1 cellular context compared by ENCODE assay signal in the genomic region with DNA sequence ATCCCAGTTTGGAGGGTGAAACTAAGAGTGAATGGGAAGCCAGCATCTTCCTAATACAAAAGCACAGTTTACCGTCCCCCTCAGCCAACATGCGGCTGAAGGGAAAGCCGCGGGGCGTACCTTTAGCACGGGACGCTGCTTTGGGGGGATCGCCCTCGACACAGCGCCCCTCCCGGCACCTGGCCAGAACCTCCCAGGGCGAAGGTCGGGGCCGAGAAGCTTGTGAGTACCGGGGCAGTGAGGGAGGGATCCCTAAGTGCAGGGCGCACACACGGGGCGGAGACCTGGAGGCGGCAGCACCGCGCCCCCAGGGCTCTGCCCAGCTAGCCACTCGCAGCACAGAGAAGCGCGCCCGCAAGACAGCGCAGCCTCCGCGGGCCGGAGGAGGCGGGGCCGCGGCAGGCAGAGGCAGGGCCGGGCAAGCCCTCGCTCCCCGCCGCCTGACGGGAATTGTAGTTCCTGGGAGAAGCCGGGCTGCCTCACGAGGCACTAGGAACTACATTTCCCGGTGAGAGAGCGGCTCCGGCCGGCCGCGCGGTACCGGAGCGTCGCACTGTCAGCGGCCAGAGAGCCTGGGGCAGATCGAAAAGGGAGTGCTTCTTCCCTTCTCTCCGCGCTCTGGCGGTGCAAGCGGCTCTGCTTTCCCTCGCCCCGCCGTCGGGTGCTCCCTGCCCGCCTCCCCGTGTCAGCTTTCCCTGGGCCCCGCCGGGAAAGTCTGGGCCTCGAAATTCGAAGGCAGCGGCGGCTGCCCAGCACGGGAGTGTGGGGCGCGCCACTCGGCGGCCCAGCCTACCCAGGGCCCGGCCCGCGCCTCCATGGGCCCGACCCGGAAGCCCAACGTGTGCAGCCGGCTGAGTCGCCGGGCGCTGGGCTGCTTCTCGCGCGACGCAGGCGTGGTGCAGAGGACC.
A peak's percentile ranks its signal among the peaks of the same experiment; 100 is the strongest.
TF ChIP-seq lines count a peak whose summit lies in the region.

A gene with protein sequence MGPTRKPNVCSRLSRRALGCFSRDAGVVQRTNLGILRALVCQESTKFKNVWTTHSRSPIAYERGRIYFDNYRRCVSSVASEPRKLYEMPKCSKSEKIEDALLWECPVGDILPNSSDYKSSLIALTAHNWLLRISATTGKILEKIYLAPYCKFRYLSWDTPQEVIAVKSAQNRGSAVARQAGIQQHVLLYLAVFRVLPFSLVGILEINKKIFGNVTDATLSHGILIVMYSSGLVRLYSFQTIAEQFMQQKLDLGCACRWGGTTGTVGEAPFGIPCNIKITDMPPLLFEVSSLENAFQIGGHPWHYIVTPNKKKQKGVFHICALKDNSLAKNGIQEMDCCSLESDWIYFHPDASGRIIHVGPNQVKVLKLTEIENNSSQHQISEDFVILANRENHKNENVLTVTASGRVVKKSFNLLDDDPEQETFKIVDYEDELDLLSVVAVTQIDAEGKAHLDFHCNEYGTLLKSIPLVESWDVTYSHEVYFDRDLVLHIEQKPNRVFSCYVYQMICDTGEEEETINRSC (plus strand): TSS at position 464 of the 908 bp plus-strand sequence. CDS start 352 bp downstream, at position 816.
A gene with protein sequence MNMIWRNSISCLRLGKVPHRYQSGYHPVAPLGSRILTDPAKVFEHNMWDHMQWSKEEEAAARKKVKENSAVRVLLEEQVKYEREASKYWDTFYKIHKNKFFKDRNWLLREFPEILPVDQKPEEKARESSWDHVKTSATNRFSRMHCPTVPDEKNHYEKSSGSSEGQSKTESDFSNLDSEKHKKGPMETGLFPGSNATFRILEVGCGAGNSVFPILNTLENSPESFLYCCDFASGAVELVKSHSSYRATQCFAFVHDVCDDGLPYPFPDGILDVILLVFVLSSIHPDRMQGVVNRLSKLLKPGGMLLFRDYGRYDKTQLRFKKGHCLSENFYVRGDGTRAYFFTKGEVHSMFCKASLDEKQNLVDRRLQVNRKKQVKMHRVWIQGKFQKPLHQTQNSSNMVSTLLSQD (minus strand): TSS at position 228 of the 908 bp plus-strand sequence. CDS start 41,805 bp downstream, outside the sequence.

TF ChIP-seq in HEK293, 187 proteins besides CTCF, POLR2A, EP300 and RAD21 (continued from another document and continues in another):
- TF ChIP-seq, protein P1, sequence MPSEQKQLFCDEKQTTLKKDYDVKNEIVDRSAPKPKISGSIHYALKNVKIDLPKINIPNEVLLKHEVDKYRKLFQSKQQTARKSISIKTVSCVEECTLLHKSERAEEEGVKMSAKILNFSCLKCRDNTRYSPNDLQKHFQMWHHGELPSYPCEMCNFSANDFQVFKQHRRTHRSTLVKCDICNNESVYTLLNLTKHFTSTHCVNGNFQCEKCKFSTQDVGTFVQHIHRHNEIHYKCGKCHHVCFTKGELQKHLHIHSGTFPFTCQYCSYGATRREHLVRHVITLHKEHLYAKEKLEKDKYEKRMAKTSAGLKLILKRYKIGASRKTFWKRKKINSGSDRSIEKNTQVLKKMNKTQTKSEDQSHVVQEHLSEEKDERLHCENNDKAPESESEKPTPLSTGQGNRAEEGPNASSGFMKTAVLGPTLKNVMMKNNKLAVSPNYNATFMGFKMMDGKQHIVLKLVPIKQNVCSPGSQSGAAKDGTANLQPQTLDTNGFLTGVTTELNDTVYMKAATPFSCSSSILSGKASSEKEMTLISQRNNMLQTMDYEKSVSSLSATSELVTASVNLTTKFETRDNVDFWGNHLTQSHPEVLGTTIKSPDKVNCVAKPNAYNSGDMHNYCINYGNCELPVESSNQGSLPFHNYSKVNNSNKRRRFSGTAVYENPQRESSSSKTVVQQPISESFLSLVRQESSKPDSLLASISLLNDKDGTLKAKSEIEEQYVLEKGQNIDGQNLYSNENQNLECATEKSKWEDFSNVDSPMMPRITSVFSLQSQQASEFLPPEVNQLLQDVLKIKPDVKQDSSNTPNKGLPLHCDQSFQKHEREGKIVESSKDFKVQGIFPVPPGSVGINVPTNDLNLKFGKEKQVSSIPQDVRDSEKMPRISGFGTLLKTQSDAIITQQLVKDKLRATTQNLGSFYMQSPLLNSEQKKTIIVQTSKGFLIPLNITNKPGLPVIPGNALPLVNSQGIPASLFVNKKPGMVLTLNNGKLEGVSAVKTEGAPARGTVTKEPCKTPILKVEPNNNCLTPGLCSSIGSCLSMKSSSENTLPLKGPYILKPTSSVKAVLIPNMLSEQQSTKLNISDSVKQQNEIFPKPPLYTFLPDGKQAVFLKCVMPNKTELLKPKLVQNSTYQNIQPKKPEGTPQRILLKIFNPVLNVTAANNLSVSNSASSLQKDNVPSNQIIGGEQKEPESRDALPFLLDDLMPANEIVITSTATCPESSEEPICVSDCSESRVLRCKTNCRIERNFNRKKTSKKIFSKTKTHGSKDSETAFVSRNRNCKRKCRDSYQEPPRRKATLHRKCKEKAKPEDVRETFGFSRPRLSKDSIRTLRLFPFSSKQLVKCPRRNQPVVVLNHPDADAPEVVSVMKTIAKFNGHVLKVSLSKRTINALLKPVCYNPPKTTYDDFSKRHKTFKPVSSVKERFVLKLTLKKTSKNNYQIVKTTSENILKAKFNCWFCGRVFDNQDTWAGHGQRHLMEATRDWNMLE (tag by site-specific recombination; conservative IDR thresholded peaks at IDR 0.05; ENCODE audit: low read depth), result no peak
- TF ChIP-seq KLF7 (tag by site-specific recombination; IDR thresholded peaks at IDR 0.05; ENCODE audit: borderline replicate concordance) (no peak), ZNF174 (tag by site-specific recombination; IDR thresholded peaks at IDR 0.05) (no peak), KLF16 (tag by site-specific recombination; IDR thresholded peaks at IDR 0.05) (peak; percentile 64; the same call in 1 of the 2 replicates), MZF1 (tag by site-specific recombination; IDR thresholded peaks at IDR 0.05; ENCODE audit: borderline replicate concordance) (peak; percentile 79; the same call in 1 of the 2 replicates), ZNF510 (tag by site-specific recombination; IDR thresholded peaks at IDR 0.05; ENCODE audit: insufficient replicate concordance) (no peak), ZXDB (tag by site-specific recombination; IDR thresholded peaks at IDR 0.05) (peak; percentile 75), ZFP69B (tag by site-specific recombination; IDR thresholded peaks at IDR 0.05) (peak; percentile 69; the same call in 1 of the 2 replicates), ZNF514 (tag by site-specific recombination; IDR thresholded peaks at IDR 0.05) (no peak), ZNF10 (tag by site-specific recombination; IDR thresholded peaks at IDR 0.05) (0 out of 2 replicates have a peak, but pooled peaks have one; percentile 32), ZNF292 (tag by site-specific recombination; IDR thresholded peaks at IDR 0.05; ENCODE audit: borderline replicate concordance, low read depth) (no peak), TRIM28 (IDR thresholded peaks at IDR 0.05; ENCODE audit: borderline replicate concordance, low read length) (peak; percentile 67; the same call in 1 of the 2 replicates), ZNF664 (tag by site-specific recombination; IDR thresholded peaks at IDR 0.05) (no peak), GLIS2 (tag by site-specific recombination; IDR thresholded peaks at IDR 0.05) (peak; percentile 93), KLF8 (tag by site-specific recombination; IDR thresholded peaks at IDR 0.05) (peak; percentile 70), ZNF37A (tag by site-specific recombination; IDR thresholded peaks at IDR 0.05) (no peak), ZNF132 (tag by site-specific recombination; IDR thresholded peaks at IDR 0.05; ENCODE audit: borderline replicate concordance) (no peak), ZBTB8A (tag by site-specific recombination; IDR thresholded peaks at IDR 0.05) (peak; percentile 95), ZNF707 (tag by site-specific recombination; IDR thresholded peaks at IDR 0.05) (no peak), ZNF701 (tag by site-specific recombination; IDR thresholded peaks at IDR 0.05) (no peak), ZNF202 (tag by site-specific recombination; IDR thresholded peaks at IDR 0.05; ENCODE audit: borderline replicate concordance) (no peak), RBAK (tag by site-specific recombination; IDR thresholded peaks at IDR 0.05) (no peak), ZNF223 (tag by site-specific recombination; IDR thresholded peaks at IDR 0.05) (0 out of 2 replicates have a peak, but pooled peaks have one; percentile 64), YY1 (tag by site-specific recombination; IDR thresholded peaks at IDR 0.05) (peak; percentile 58)
- TF ChIP-seq, protein P2, sequence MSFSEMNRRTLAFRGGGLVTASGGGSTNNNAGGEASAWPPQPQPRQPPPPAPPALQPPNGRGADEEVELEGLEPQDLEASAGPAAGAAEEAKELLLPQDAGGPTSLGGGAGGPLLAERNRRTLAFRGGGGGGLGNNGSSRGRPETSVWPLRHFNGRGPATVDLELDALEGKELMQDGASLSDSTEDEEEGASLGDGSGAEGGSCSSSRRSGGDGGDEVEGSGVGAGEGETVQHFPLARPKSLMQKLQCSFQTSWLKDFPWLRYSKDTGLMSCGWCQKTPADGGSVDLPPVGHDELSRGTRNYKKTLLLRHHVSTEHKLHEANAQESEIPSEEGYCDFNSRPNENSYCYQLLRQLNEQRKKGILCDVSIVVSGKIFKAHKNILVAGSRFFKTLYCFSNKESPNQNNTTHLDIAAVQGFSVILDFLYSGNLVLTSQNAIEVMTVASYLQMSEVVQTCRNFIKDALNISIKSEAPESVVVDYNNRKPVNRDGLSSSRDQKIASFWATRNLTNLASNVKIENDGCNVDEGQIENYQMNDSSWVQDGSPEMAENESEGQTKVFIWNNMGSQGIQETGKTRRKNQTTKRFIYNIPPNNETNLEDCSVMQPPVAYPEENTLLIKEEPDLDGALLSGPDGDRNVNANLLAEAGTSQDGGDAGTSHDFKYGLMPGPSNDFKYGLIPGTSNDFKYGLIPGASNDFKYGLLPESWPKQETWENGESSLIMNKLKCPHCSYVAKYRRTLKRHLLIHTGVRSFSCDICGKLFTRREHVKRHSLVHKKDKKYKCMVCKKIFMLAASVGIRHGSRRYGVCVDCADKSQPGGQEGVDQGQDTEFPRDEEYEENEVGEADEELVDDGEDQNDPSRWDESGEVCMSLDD (tag by site-specific recombination; IDR thresholded peaks at IDR 0.05), result 0 out of 2 replicates have a peak, but pooled peaks have one; percentile 64
- TF ChIP-seq, protein P3, sequence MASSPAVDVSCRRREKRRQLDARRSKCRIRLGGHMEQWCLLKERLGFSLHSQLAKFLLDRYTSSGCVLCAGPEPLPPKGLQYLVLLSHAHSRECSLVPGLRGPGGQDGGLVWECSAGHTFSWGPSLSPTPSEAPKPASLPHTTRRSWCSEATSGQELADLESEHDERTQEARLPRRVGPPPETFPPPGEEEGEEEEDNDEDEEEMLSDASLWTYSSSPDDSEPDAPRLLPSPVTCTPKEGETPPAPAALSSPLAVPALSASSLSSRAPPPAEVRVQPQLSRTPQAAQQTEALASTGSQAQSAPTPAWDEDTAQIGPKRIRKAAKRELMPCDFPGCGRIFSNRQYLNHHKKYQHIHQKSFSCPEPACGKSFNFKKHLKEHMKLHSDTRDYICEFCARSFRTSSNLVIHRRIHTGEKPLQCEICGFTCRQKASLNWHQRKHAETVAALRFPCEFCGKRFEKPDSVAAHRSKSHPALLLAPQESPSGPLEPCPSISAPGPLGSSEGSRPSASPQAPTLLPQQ (tag by site-specific recombination; IDR thresholded peaks at IDR 0.05), result peak; percentile 85
- TF ChIP-seq, protein P4, sequence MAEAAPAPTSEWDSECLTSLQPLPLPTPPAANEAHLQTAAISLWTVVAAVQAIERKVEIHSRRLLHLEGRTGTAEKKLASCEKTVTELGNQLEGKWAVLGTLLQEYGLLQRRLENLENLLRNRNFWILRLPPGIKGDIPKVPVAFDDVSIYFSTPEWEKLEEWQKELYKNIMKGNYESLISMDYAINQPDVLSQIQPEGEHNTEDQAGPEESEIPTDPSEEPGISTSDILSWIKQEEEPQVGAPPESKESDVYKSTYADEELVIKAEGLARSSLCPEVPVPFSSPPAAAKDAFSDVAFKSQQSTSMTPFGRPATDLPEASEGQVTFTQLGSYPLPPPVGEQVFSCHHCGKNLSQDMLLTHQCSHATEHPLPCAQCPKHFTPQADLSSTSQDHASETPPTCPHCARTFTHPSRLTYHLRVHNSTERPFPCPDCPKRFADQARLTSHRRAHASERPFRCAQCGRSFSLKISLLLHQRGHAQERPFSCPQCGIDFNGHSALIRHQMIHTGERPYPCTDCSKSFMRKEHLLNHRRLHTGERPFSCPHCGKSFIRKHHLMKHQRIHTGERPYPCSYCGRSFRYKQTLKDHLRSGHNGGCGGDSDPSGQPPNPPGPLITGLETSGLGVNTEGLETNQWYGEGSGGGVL (tag by site-specific recombination; IDR thresholded peaks at IDR 0.05), result peak; percentile 68
- TF ChIP-seq, protein P5, sequence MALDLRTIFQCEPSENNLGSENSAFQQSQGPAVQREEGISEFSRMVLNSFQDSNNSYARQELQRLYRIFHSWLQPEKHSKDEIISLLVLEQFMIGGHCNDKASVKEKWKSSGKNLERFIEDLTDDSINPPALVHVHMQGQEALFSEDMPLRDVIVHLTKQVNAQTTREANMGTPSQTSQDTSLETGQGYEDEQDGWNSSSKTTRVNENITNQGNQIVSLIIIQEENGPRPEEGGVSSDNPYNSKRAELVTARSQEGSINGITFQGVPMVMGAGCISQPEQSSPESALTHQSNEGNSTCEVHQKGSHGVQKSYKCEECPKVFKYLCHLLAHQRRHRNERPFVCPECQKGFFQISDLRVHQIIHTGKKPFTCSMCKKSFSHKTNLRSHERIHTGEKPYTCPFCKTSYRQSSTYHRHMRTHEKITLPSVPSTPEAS (tag by site-specific recombination; IDR thresholded peaks at IDR 0.05), result no peak
- TF ChIP-seq, protein P6, sequence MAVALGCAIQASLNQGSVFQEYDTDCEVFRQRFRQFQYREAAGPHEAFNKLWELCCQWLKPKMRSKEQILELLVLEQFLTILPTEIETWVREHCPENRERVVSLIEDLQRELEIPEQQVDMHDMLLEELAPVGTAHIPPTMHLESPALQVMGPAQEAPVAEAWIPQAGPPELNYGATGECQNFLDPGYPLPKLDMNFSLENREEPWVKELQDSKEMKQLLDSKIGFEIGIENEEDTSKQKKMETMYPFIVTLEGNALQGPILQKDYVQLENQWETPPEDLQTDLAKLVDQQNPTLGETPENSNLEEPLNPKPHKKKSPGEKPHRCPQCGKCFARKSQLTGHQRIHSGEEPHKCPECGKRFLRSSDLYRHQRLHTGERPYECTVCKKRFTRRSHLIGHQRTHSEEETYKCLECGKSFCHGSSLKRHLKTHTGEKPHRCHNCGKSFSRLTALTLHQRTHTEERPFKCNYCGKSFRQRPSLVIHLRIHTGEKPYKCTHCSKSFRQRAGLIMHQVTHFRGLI (tag by site-specific recombination; IDR thresholded peaks at IDR 0.05), result peak; percentile 79; the same call in 1 of the 2 replicates
- TF ChIP-seq, protein P7, sequence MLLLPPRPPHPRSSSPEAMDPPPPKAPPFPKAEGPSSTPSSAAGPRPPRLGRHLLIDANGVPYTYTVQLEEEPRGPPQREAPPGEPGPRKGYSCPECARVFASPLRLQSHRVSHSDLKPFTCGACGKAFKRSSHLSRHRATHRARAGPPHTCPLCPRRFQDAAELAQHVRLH (tag by site-specific recombination; IDR thresholded peaks at IDR 0.05), result no peak
- TF ChIP-seq, protein P8, sequence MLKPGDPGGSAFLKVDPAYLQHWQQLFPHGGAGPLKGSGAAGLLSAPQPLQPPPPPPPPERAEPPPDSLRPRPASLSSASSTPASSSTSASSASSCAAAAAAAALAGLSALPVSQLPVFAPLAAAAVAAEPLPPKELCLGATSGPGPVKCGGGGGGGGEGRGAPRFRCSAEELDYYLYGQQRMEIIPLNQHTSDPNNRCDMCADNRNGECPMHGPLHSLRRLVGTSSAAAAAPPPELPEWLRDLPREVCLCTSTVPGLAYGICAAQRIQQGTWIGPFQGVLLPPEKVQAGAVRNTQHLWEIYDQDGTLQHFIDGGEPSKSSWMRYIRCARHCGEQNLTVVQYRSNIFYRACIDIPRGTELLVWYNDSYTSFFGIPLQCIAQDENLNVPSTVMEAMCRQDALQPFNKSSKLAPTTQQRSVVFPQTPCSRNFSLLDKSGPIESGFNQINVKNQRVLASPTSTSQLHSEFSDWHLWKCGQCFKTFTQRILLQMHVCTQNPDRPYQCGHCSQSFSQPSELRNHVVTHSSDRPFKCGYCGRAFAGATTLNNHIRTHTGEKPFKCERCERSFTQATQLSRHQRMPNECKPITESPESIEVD (tag by site-specific recombination; IDR thresholded peaks at IDR 0.05), result no peak
